In genomic region chr3:197306374-197307086, GRCh38 we compare ENCODE assay signal across 12 cellular contexts. TPM values are rescaled to one million over a fixed set of nuclear protein-coding genes. Genes with fewer than 3 reads are reported as not detected.
DNase-seq lines count a peak whose midpoint lies in the region; ATAC-seq and TF ChIP-seq lines count a peak whose summit lies in the region.
"Had no signal": no experiment of that assay in that cellular context is flagged by ENCODE, and none has a peak within 500 bp of the region (broad histone marks: within the 10 kb centered on the region; RNA-seq: fewer than 3 reads in every experiment).

No MANE protein-coding gene starts in this region.

- H3K9me3 ChIP-seq in HCT116 (ENCODE audit: control insufficient read depth in 1 of 2, insufficient read depth in 1 of 2, low read depth in 1 of 2, low read length in 2 of 2) (no peaks in the 10 kb centered on the region), tibial nerve (no peaks in the 10 kb centered on the region)

- H3K27me3 Mint-ChIP-seq in activated T-helper 2 cell treated with anti-CD3 and anti-CD28 coated beads, Interferon-gamma antibody, Interleukin-2, Interleukin-4, amounts not matched to agents 10 μg/mL and 5 μg/mL and 100 μg/mL, durations not matched to agents 14 hours and 24 hours and 36 hours (ENCODE audit: low read depth) = peaks cover 17% of the 10 kb centered on the region

- POLR2A ChIA-PET in HCT116 (lab: Charles Lee) = no interaction called here

- intact Hi-C loops in HCT116 (cut with micrococcal nuclease) = no loop called here
- intact Hi-C loops in activated T-helper 2 cell treated with anti-CD3 and anti-CD28 coated beads, Interferon-gamma antibody, Interleukin-2, Interleukin-4, amounts not matched to agents 10 μg/mL and 5 μg/mL and 100 μg/mL, durations not matched to agents 14 hours and 24 hours and 36 hours (cut with micrococcal nuclease) = loop anchor here (1.0 to 10.0 kb wide), 3 partner anchors 8 to 88 kb away; partner anchors contain the start of gene DLG1

- no TSS peak for BruUV-seq in HCT116 (replicated peaks; lab: Mats Ljungman, UMichigan)

- H4K20me1 ChIP-seq in HCT116 (ENCODE audit: insufficient read depth) = no peaks in the 10 kb centered on the region

- H3K4me3 Mint-ChIP-seq in activated T-helper 2 cell treated with anti-CD3 and anti-CD28 coated beads, Interferon-gamma antibody, Interleukin-2, Interleukin-4, amounts not matched to agents 10 μg/mL and 5 μg/mL and 100 μg/mL, durations not matched to agents 14 hours and 24 hours and 36 hours (ENCODE audit: low read depth) = no peak overlapping the region
- H3K4me3 Mint-ChIP-seq: dendritic cell treated with granulocyte-macrophage colony-stimulating factor and Interleukin-4, amounts not matched to agents 40 ng/mL and 50 ng/mL, for 4 days; naive thymus-derived CD4-positive, alpha-beta T cell had no signal

- H3K27ac Mint-ChIP-seq in activated T-helper 2 cell treated with anti-CD3 and anti-CD28 coated beads, Interferon-gamma antibody, Interleukin-2, Interleukin-4, amounts not matched to agents 10 μg/mL and 5 μg/mL and 100 μg/mL, durations not matched to agents 14 hours and 24 hours and 36 hours = no peak overlapping the region
- H3K27ac Mint-ChIP-seq: activated T-cell treated with anti-CD3 and anti-CD28 coated beads, Interleukin-2, amount 50 U/mL, for 72 hours; dendritic cell treated with granulocyte-macrophage colony-stimulating factor and Interleukin-4, amounts not matched to agents 40 ng/mL and 50 ng/mL, for 4 days had no signal

- H3K27me3 ChIP-seq in HCT116 (ENCODE audit: insufficient read depth, low read length) (no peaks in the 10 kb centered on the region), tibial nerve (no peaks in the 10 kb centered on the region)

- TF ChIP-seq POLR2A in HCT116 (IDR thresholded peaks at IDR 0.05; ENCODE audit: borderline replicate concordance, extremely low read depth, insufficient read depth, insufficient read length) = no peak
- TF ChIP-seq POLR2A in tibial nerve (IDR thresholded peaks at IDR 0.05) = no peak

- TF ChIP-seq RAD21 in HCT116 (IDR thresholded peaks at IDR 0.05; ENCODE audit: low read depth) = no peak

- H3K4me1 Mint-ChIP-seq in activated T-helper 2 cell treated with anti-CD3 and anti-CD28 coated beads, Interferon-gamma antibody, Interleukin-2, Interleukin-4, amounts not matched to agents 10 μg/mL and 5 μg/mL and 100 μg/mL, durations not matched to agents 14 hours and 24 hours and 36 hours (ENCODE audit: low read depth) = peaks cover 34% of the 10 kb centered on the region

- DNase-seq in HCT116 (ENCODE audit: low read depth, low spot score) = no peak
- peak; percentile 22 to 80 for DNase-seq in SW 1271 (lab: John Stamatoyannopoulos, UW)
- DNase-seq in fibroblast of peridontal ligament (ENCODE audit: extremely low read depth) = peak; percentile 85
- peak; percentile 61 for DNase-seq in skeletal muscle cell (ENCODE audit: low read depth)
- DNase-seq in tibial nerve (ENCODE audit: low spot score in 2 of 2) = no peak
- no peak for DNase-seq in activated T-helper 2 cell treated with anti-CD3 and anti-CD28 coated beads, Interferon-gamma antibody, Interleukin-2, Interleukin-4, amounts not matched to agents 10 μg/mL and 5 μg/mL and 100 μg/mL, durations not matched to agents 14 hours and 24 hours and 36 hours (ENCODE audit: low spot score)
- DNase-seq in RPMI8226 = no peak

- no peaks in the 10 kb centered on the region for H3K9me2 ChIP-seq in HCT116 (ENCODE audit: insufficient read depth)

- CTCF ChIA-PET in HCT116 (lab: Charles Lee) = no interaction called here

- H3K4me1 ChIP-seq in HCT116 (ENCODE audit: control insufficient read depth in 1 of 2, insufficient read depth in 2 of 2, low read length in 2 of 2) = peaks cover 18 to 24% of the 10 kb centered on the region in 2 experiments
- H3K4me1 ChIP-seq in tibial nerve = peaks cover 0 to 37% (median 9%) of the 10 kb centered on the region in 4 donors

- 0 out of 2 replicates have a peak, but pooled peaks have one; percentile 17 for ATAC-seq in HCT116
- no peak for ATAC-seq in GM21737 (IDR thresholded peaks at IDR 0.05; ENCODE audit: unreplicated experiment)

- no peak overlapping the region for H2AFZ ChIP-seq in HCT116 (ENCODE audit: low read depth, low read length, poor library complexity, severe bottlenecking)

- H3K4me3 ChIP-seq in HCT116 (replicated peaks in 1 of 2; ENCODE audit: low read depth in 1 of 2, low read length in 2 of 2) (no peak overlapping the region), skeletal muscle cell (ENCODE audit: low read depth, low read length) (no peak overlapping the region), tibial nerve (no peak overlapping the region)

- TF ChIP-seq CTCF in HCT116 (IDR thresholded peaks at IDR 0.05 in 2 of 3, conservative IDR thresholded peaks at IDR 0.05 in 1 of 3; ENCODE audit: borderline replicate concordance in 1 of 3, insufficient read depth in 1 of 3, low read depth in 2 of 3, low read length in 2 of 3) (no peak), tibial nerve (IDR thresholded peaks at IDR 0.05) (no peak)

- 76 to 85% methylated on average over 7 of the region's 7 CpGs for WGBS in tibial nerve, 2 donors

- H3K27ac ChIP-seq in HCT116 (ENCODE audit: low read depth, low read length) (no peak overlapping the region), tibial nerve (no peak overlapping the region)

- H3K36me3 ChIP-seq in HCT116 (ENCODE audit: control insufficient read depth in 1 of 2, insufficient read depth in 2 of 2, low read length in 2 of 2) (no peaks in the 10 kb centered on the region), tibial nerve (no peaks in the 10 kb centered on the region)

- RAD21 ChIA-PET in HCT116 (lab: Charles Lee; ENCODE audit: low non-redundant PET in 1 of 2, low total read pairs in 2 of 2, uncharacterized antibody in 2 of 2, unreplicated experiment in 2 of 2) = no interaction called here

- no peak for TF ChIP-seq EP300 in tibial nerve (IDR thresholded peaks at IDR 0.05)

- H3K36me3 Mint-ChIP-seq in activated T-helper 2 cell treated with anti-CD3 and anti-CD28 coated beads, Interferon-gamma antibody, Interleukin-2, Interleukin-4, amounts not matched to agents 10 μg/mL and 5 μg/mL and 100 μg/mL, durations not matched to agents 14 hours and 24 hours and 36 hours (ENCODE audit: low read depth) = no peaks in the 10 kb centered on the region

- H3K9me3 Mint-ChIP-seq in activated T-helper 2 cell treated with anti-CD3 and anti-CD28 coated beads, Interferon-gamma antibody, Interleukin-2, Interleukin-4, amounts not matched to agents 10 μg/mL and 5 μg/mL and 100 μg/mL, durations not matched to agents 14 hours and 24 hours and 36 hours = no peaks in the 10 kb centered on the region
- H3K9me3 Mint-ChIP-seq: activated T-cell treated with anti-CD3 and anti-CD28 coated beads, Interleukin-2, amount 50 U/mL, for 72 hours; dendritic cell treated with granulocyte-macrophage colony-stimulating factor and Interleukin-4, amounts not matched to agents 40 ng/mL and 50 ng/mL, for 4 days; naive thymus-derived CD4-positive, alpha-beta T cell; stimulated activated naive CD8-positive, alpha-beta T cell treated with anti-CD3 and anti-CD28 coated beads, Interleukin-15, Interleukin-2, amounts not matched to agents 100 ng/mL and 50 ng/mL, for 24 hours had no signal

- H3K4me2 ChIP-seq in HCT116 (ENCODE audit: low read length) = peak overlapping the region; percentile 15; the same call in 1 of the 2 replicates

- H3K9ac ChIP-seq in HCT116 (ENCODE audit: low read length) = no peak overlapping the region

- no peaks in the 10 kb centered on the region for H3K79me2 ChIP-seq in HCT116 (ENCODE audit: insufficient read depth, low read length)

TF ChIP-seq in HCT116, 20 proteins besides CTCF, POLR2A, EP300 and RAD21:
- TF ChIP-seq CEBPB (IDR thresholded peaks at IDR 0.05; ENCODE audit: low read depth) (peak; percentile 17; the same call in 1 of the 2 replicates), POLR2AphosphoS5 (IDR thresholded peaks at IDR 0.05; ENCODE audit: low read depth, low read length) (no peak), EGR1 (IDR thresholded peaks at IDR 0.05; ENCODE audit: low read depth) (0 out of 2 replicates have a peak, but pooled peaks have one; percentile 17), CBX3 (IDR thresholded peaks at IDR 0.05; ENCODE audit: low read depth) (no peak), SP1 (IDR thresholded peaks at IDR 0.05; ENCODE audit: low read depth) (0 out of 2 replicates have a peak, but pooled peaks have one; percentile 11)

RNA-seq across cellular contexts. Expression of gene DLG1, which starts 8.1 kb away (rescaled TPM):
- total RNA-seq in HCT116 (2021; ENCODE audit: unreplicated experiment) (89.8 TPM), tibial nerve (10 to 100 TPM; 49.2 to 94.0 (median 71.1) TPM)
- 23.3 and 30.4 TPM in 2 replicates for polyA plus RNA-seq in HCT116 (2012)
- 77.5 and 84.1 TPM in 2 replicates for total RNA-seq in activated T-helper 2 cell treated with anti-CD3 and anti-CD28 coated beads, Interferon-gamma antibody, Interleukin-2, Interleukin-4, amounts not matched to agents 10 μg/mL and 5 μg/mL and 100 μg/mL, durations not matched to agents 14 hours and 24 hours and 36 hours

Comparison
In these comparisons a context has a peak if more than half of its experiments do, and no peak if none do; other contexts are left out.
1. DNase-seq: peak in SW 1271 (2 of 2), fibroblast of peridontal ligament (single experiment) and skeletal muscle cell (single experiment); none in HCT116 (single experiment), tibial nerve (0 of 2), activated T-helper 2 cell treated with anti-CD3 and anti-CD28 coated beads, Interferon-gamma antibody, Interleukin-2, Interleukin-4, amounts not matched to agents 10 μg/mL and 5 μg/mL and 100 μg/mL, durations not matched to agents 14 hours and 24 hours and 36 hours (single experiment) and RPMI8226 (single experiment).